Comparison of ENCODE assay signal across 16 cellular contexts in genomic region chr12:65998536-65999530, GRCh38.
A peak's percentile ranks its signal among the peaks of the same experiment; 100 is the strongest.
DNase-seq lines count a peak whose midpoint lies in the region; ATAC-seq and TF ChIP-seq lines count a peak whose summit lies in the region.
"Had no signal": no experiment of that assay in that cellular context is flagged by ENCODE, and none has a peak within 500 bp of the region (broad histone marks: within the 10 kb centered on the region; RNA-seq: fewer than 3 reads in every experiment).

No MANE protein-coding gene starts in this region.

- H3K27me3 ChIP-seq in BLaER1 (no peaks in the 10 kb centered on the region), RWPE2 (ENCODE audit: insufficient read depth, poor library complexity, severe bottlenecking) (no peaks in the 10 kb centered on the region)

- TF ChIP-seq CTCF in RWPE2 (IDR thresholded peaks at IDR 0.05; ENCODE audit: poor library complexity, severe bottlenecking) = no peak
- no peak for TF ChIP-seq CTCF in epithelial cell of esophagus (IDR thresholded peaks at IDR 0.05; ENCODE audit: insufficient read depth, low read depth, low read length, missing control alignments)
- TF ChIP-seq CTCF in CD14-positive monocyte (IDR thresholded peaks at IDR 0.05) = no peak

- no peak overlapping the region for H3K4me3 Mint-ChIP-seq in activated T-cell treated with anti-CD3 and anti-CD28 coated beads, Interleukin-2, amount 50 U/mL, for 72 hours
- no peak overlapping the region for H3K4me3 Mint-ChIP-seq in CD14-positive monocyte
- H3K4me3 Mint-ChIP-seq: CD8-positive, alpha-beta memory T cell had no signal

- no peaks in the 10 kb centered on the region for H3K36me3 Mint-ChIP-seq in activated T-cell treated with anti-CD3 and anti-CD28 coated beads, Interleukin-2, amount 50 U/mL, for 72 hours (ENCODE audit: insufficient read depth in 2 of 2)
- H3K36me3 Mint-ChIP-seq in CD14-positive monocyte = no peaks in the 10 kb centered on the region
- H3K36me3 Mint-ChIP-seq: CD8-positive, alpha-beta memory T cell had no signal

- DNase-seq in RWPE2 (ENCODE audit: low spot score) (no peak), epithelial cell of esophagus (ENCODE audit: low read depth) (peak; percentile 3), non-pigmented ciliary epithelial cell (ENCODE audit: low read depth) (peak; percentile 13), C1 segment of cervical spinal cord (lab: John Stamatoyannopoulos, UW) (no peak), CD14-positive monocyte (ENCODE audit: low spot score) (no peak)
- DNase-seq in activated T-cell treated with anti-CD3 and anti-CD28 coated beads, Interleukin-2, amount 50 U/mL, for 72 hours = no peak
- DNase-seq: CD8-positive, alpha-beta memory T cell; DMS53; KBM-7; NCI-H187; NCI-H2107; NCI-H524; NCI-H82; RPMI8226 had no signal

- H3K4me2 ChIP-seq in BLaER1 = 0 out of 2 replicates have a peak overlapping the region, but pooled peaks have one; percentile 14

- H3K9me3 Mint-ChIP-seq in activated T-cell treated with anti-CD3 and anti-CD28 coated beads, Interleukin-2, amount 50 U/mL, for 72 hours = no peaks in the 10 kb centered on the region
- no peaks in the 10 kb centered on the region for H3K9me3 Mint-ChIP-seq in CD14-positive monocyte
- H3K9me3 Mint-ChIP-seq: CD8-positive, alpha-beta memory T cell had no signal

- H3K4me1 ChIP-seq in BLaER1 (peaks cover 7% of the 10 kb centered on the region; the same call in 1 of the 2 replicates), RWPE2 (ENCODE audit: insufficient read depth, poor library complexity, severe bottlenecking) (peaks cover 27% of the 10 kb centered on the region)

- no peaks in the 10 kb centered on the region for H4K20me1 ChIP-seq in BLaER1

- no peaks in the 10 kb centered on the region for H3K27me3 Mint-ChIP-seq in activated T-cell treated with anti-CD3 and anti-CD28 coated beads, Interleukin-2, amount 50 U/mL, for 72 hours (ENCODE audit: low read depth)
- peaks cover 0 to 3% (median 2%) of the 10 kb centered on the region in 3 donors for H3K27me3 Mint-ChIP-seq in CD14-positive monocyte (ENCODE audit: low read depth in 3 of 3)

- H3K27ac Mint-ChIP-seq in activated T-cell treated with anti-CD3 and anti-CD28 coated beads, Interleukin-2, amount 50 U/mL, for 72 hours = no peak overlapping the region
- H3K27ac Mint-ChIP-seq in CD14-positive monocyte = no peak overlapping the region
- H3K27ac Mint-ChIP-seq: CD8-positive, alpha-beta memory T cell had no signal

- H3K9ac ChIP-seq in BLaER1 = no peak overlapping the region

- intact Hi-C loops in CD14-positive monocyte (cut with micrococcal nuclease) = no loop called here

- no peaks in the 10 kb centered on the region for H3K36me3 ChIP-seq in BLaER1
- no peaks in the 10 kb centered on the region for H3K36me3 ChIP-seq in RWPE2 (ENCODE audit: low read depth)

- no peaks in the 10 kb centered on the region for H3K4me1 Mint-ChIP-seq in activated T-cell treated with anti-CD3 and anti-CD28 coated beads, Interleukin-2, amount 50 U/mL, for 72 hours (ENCODE audit: low read depth)
- H3K4me1 Mint-ChIP-seq in CD14-positive monocyte = peaks cover 5% of the 10 kb centered on the region
- H3K4me1 Mint-ChIP-seq: CD8-positive, alpha-beta memory T cell had no signal

- H3K9me3 ChIP-seq in BLaER1 = no peaks in the 10 kb centered on the region
- H3K9me3 ChIP-seq in RWPE2 (ENCODE audit: severe bottlenecking) = no peaks in the 10 kb centered on the region

- ATAC-seq in RWPE2 (ENCODE audit: low read depth) (peak; percentile 43), HG03442 (IDR thresholded peaks at IDR 0.05; ENCODE audit: unreplicated experiment) (no peak)
- ATAC-seq in activated T-cell treated with anti-CD3 and anti-CD28 coated beads, Interleukin-2, amount 50 U/mL, for 72 hours (replicated peaks in 1 of 2) = no peak

- H3K27ac ChIP-seq in BLaER1 (no peak overlapping the region), RWPE2 (ENCODE audit: poor library complexity, severe bottlenecking) (peak overlapping the region; percentile 86)

- H3K4me3 ChIP-seq in BLaER1 (no peak overlapping the region), RWPE2 (ENCODE audit: severe bottlenecking) (no peak overlapping the region), epithelial cell of esophagus (ENCODE audit: low read length) (no peak overlapping the region)

Comparison
In these comparisons a context has a peak if more than half of its experiments do, and no peak if none do; other contexts are left out.
1. DNase-seq: peak in epithelial cell of esophagus (single experiment) and non-pigmented ciliary epithelial cell (single experiment); none in RWPE2 (single experiment), C1 segment of cervical spinal cord (0 of 14), activated T-cell treated with anti-CD3 and anti-CD28 coated beads, Interleukin-2, amount 50 U/mL, for 72 hours (0 of 2) and CD14-positive monocyte (single experiment).